ENCODE assay signal across 1 cellular context in genomic region chr12:124938606-124939427, GRCh38.
A peak's percentile ranks its signal among the peaks of the same experiment; 100 is the strongest.
TF ChIP-seq lines count a peak whose summit lies in the region.

No MANE protein-coding gene starts in this region.

TF ChIP-seq in HEK293, 187 proteins besides CTCF, POLR2A, EP300 and RAD21 (continued from another document):
- TF ChIP-seq, protein P1, sequence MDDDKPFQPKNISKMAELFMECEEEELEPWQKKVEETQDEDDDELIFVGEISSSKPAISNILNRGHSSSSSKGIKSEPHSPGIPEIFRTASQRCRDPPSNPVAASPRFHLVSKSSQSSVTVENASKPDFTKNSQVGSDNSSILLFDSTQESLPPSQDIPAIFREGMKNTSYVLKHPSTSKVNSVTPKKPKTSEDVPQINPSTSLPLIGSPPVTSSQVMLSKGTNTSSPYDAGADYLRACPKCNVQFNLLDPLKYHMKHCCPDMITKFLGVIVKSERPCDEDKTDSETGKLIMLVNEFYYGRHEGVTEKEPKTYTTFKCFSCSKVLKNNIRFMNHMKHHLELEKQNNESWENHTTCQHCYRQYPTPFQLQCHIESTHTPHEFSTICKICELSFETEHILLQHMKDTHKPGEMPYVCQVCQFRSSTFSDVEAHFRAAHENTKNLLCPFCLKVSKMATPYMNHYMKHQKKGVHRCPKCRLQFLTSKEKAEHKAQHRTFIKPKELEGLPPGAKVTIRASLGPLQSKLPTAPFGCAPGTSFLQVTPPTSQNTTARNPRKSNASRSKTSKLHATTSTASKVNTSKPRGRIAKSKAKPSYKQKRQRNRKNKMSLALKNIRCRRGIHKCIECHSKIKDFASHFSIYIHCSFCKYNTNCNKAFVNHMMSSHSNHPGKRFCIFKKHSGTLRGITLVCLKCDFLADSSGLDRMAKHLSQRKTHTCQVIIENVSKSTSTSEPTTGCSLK (tag by site-specific recombination; IDR thresholded peaks at IDR 0.05) = no peak
- TF ChIP-seq MZF1 (tag by site-specific recombination; IDR thresholded peaks at IDR 0.05; ENCODE audit: borderline replicate concordance) (no peak), ZNF624 (tag by site-specific recombination; IDR thresholded peaks at IDR 0.05) (no peak), PRDM10 (tag by site-specific recombination; IDR thresholded peaks at IDR 0.05) (peak; percentile 76), ZNF223 (tag by site-specific recombination; IDR thresholded peaks at IDR 0.05) (no peak), ZNF214 (tag by site-specific recombination; IDR thresholded peaks at IDR 0.05; ENCODE audit: borderline replicate concordance) (no peak), YY1 (tag by site-specific recombination; IDR thresholded peaks at IDR 0.05) (no peak), ZNF211 (tag by site-specific recombination; IDR thresholded peaks at IDR 0.05; ENCODE audit: low read depth) (no peak), ZNF404 (tag by site-specific recombination; IDR thresholded peaks at IDR 0.05) (no peak), ZNF391 (tag by site-specific recombination; IDR thresholded peaks at IDR 0.05; ENCODE audit: borderline replicate concordance, low read depth) (no peak), ZNF112 (tag by site-specific recombination; IDR thresholded peaks at IDR 0.05) (no peak), ZNF791 (tag by site-specific recombination; IDR thresholded peaks at IDR 0.05) (no peak), GLIS1 (tag by site-specific recombination; IDR thresholded peaks at IDR 0.05) (no peak), ZNF777 (tag by site-specific recombination; IDR thresholded peaks at IDR 0.05; ENCODE audit: borderline replicate concordance) (no peak), ZNF350 (tag by site-specific recombination; IDR thresholded peaks at IDR 0.05) (no peak), GLI2 (tag by site-specific recombination; IDR thresholded peaks at IDR 0.05; ENCODE audit: borderline replicate concordance, low read depth) (no peak), ZNF558 (tag by site-specific recombination; IDR thresholded peaks at IDR 0.05) (no peak), ZNF621 (tag by site-specific recombination; IDR thresholded peaks at IDR 0.05) (no peak), ZNF843 (tag by site-specific recombination; IDR thresholded peaks at IDR 0.05) (no peak), ZNF792 (tag by site-specific recombination; IDR thresholded peaks at IDR 0.05) (no peak), ZSCAN23 (tag by site-specific recombination; IDR thresholded peaks at IDR 0.05) (no peak), ZNF654 (tag by site-specific recombination; IDR thresholded peaks at IDR 0.05; ENCODE audit: low read depth) (peak; percentile 62), MEIS1 (CRISPR knock-in tag; IDR thresholded peaks at IDR 0.05; ENCODE audit: borderline replicate concordance) (no peak), ZNF23 (tag by site-specific recombination; IDR thresholded peaks at IDR 0.05; ENCODE audit: borderline replicate concordance) (no peak), ZNF513 (tag by site-specific recombination; IDR thresholded peaks at IDR 0.05) (peak; percentile 16; the same call in 1 of the 2 replicates), SETDB1 (IDR thresholded peaks at IDR 0.05; ENCODE audit: insufficient read length, low read length) (no peak)
- TF ChIP-seq, protein P2, sequence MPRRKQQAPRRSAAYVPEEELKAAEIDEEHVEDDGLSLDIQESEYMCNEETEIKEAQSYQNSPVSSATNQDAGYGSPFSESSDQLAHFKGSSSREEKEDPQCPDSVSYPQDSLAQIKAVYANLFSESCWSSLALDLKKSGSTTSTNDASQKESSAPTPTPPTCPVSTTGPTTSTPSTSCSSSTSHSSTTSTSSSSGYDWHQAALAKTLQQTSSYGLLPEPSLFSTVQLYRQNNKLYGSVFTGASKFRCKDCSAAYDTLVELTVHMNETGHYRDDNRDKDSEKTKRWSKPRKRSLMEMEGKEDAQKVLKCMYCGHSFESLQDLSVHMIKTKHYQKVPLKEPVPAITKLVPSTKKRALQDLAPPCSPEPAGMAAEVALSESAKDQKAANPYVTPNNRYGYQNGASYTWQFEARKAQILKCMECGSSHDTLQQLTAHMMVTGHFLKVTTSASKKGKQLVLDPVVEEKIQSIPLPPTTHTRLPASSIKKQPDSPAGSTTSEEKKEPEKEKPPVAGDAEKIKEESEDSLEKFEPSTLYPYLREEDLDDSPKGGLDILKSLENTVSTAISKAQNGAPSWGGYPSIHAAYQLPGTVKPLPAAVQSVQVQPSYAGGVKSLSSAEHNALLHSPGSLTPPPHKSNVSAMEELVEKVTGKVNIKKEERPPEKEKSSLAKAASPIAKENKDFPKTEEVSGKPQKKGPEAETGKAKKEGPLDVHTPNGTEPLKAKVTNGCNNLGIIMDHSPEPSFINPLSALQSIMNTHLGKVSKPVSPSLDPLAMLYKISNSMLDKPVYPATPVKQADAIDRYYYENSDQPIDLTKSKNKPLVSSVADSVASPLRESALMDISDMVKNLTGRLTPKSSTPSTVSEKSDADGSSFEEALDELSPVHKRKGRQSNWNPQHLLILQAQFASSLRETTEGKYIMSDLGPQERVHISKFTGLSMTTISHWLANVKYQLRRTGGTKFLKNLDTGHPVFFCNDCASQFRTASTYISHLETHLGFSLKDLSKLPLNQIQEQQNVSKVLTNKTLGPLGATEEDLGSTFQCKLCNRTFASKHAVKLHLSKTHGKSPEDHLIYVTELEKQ (tag by site-specific recombination; IDR thresholded peaks at IDR 0.05; ENCODE audit: borderline replicate concordance) = no peak; the same call in 1 of the 2 replicates
- TF ChIP-seq, protein P3, sequence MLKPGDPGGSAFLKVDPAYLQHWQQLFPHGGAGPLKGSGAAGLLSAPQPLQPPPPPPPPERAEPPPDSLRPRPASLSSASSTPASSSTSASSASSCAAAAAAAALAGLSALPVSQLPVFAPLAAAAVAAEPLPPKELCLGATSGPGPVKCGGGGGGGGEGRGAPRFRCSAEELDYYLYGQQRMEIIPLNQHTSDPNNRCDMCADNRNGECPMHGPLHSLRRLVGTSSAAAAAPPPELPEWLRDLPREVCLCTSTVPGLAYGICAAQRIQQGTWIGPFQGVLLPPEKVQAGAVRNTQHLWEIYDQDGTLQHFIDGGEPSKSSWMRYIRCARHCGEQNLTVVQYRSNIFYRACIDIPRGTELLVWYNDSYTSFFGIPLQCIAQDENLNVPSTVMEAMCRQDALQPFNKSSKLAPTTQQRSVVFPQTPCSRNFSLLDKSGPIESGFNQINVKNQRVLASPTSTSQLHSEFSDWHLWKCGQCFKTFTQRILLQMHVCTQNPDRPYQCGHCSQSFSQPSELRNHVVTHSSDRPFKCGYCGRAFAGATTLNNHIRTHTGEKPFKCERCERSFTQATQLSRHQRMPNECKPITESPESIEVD (tag by site-specific recombination; IDR thresholded peaks at IDR 0.05) = no peak; the same call in 1 of the 2 replicates
- TF ChIP-seq, protein P4, sequence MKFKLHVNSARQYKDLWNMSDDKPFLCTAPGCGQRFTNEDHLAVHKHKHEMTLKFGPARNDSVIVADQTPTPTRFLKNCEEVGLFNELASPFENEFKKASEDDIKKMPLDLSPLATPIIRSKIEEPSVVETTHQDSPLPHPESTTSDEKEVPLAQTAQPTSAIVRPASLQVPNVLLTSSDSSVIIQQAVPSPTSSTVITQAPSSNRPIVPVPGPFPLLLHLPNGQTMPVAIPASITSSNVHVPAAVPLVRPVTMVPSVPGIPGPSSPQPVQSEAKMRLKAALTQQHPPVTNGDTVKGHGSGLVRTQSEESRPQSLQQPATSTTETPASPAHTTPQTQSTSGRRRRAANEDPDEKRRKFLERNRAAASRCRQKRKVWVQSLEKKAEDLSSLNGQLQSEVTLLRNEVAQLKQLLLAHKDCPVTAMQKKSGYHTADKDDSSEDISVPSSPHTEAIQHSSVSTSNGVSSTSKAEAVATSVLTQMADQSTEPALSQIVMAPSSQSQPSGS (tag by site-specific recombination; IDR thresholded peaks at IDR 0.05; ENCODE audit: low read depth) = no peak
- TF ChIP-seq, protein P5, sequence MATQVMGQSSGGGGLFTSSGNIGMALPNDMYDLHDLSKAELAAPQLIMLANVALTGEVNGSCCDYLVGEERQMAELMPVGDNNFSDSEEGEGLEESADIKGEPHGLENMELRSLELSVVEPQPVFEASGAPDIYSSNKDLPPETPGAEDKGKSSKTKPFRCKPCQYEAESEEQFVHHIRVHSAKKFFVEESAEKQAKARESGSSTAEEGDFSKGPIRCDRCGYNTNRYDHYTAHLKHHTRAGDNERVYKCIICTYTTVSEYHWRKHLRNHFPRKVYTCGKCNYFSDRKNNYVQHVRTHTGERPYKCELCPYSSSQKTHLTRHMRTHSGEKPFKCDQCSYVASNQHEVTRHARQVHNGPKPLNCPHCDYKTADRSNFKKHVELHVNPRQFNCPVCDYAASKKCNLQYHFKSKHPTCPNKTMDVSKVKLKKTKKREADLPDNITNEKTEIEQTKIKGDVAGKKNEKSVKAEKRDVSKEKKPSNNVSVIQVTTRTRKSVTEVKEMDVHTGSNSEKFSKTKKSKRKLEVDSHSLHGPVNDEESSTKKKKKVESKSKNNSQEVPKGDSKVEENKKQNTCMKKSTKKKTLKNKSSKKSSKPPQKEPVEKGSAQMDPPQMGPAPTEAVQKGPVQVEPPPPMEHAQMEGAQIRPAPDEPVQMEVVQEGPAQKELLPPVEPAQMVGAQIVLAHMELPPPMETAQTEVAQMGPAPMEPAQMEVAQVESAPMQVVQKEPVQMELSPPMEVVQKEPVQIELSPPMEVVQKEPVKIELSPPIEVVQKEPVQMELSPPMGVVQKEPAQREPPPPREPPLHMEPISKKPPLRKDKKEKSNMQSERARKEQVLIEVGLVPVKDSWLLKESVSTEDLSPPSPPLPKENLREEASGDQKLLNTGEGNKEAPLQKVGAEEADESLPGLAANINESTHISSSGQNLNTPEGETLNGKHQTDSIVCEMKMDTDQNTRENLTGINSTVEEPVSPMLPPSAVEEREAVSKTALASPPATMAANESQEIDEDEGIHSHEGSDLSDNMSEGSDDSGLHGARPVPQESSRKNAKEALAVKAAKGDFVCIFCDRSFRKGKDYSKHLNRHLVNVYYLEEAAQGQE (tag by site-specific recombination; IDR thresholded peaks at IDR 0.05) = no peak
